In the genomic region with DNA sequence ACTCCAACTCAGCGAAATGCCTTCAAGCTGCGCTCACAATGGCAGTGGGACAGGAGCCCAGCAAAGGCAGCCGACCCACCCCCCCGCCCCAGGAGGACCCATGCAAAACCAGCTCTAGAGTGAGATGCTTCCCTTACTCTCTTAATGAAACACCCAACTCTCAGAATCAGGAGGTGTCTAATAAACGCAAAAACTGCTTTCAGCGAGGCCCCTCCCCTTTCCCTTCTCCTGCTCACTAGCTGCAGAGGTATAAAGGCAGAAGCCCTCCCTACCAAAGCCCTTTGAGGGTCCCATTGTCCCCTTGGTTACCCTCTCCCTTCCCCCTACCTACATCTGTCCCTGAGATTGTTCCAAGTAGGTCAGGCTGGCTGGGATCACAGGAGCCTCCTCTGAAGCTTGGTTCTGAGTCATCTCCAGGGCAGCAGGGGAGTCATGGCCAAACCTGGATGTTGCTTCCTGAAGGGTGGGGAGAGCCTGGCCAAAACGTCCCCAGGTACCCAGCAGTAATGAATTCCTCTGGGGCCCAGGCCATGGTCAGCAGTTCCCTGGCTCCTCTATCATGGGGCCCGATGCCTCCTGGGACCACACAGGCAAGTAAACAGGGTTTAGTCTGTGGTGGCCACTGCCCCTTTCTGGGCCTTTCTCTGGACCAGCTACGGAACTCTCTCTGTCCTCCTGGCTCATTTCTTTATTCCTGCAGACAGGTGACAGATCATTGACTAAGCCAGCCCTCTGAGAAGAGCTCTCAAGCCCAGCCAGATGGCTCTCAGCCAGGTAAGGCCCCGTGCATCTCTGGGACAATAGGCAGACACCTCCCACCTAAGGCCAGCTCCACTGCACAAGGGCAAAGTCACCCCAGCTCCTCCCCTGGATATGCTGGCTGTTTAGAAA, we compare ENCODE assay signal across 8 cellular contexts. TPM values are rescaled to one million over a fixed set of nuclear protein-coding genes. Genes with fewer than 3 reads are reported as not detected.
A peak's percentile ranks its signal among the peaks of the same experiment; 100 is the strongest.
DNase-seq lines count a peak whose midpoint lies in the region; ATAC-seq, FAIRE-seq and TF ChIP-seq lines count a peak whose summit lies in the region.

No MANE protein-coding gene starts in this region.

- peak overlapping the region; percentile 11 for H3K27ac ChIP-seq in mesenchymal stem cell (ENCODE audit: low read length, poor library complexity, severe bottlenecking)

- H3K23ac ChIP-seq in mesenchymal stem cell (ENCODE audit: low read length in 2 of 2): no peak overlapping the region

- H2BK120ac ChIP-seq in mesenchymal stem cell (ENCODE audit: low read depth, low read length): no peak overlapping the region

- H3K18ac ChIP-seq in mesenchymal stem cell (ENCODE audit: low read depth in 1 of 2, low read length in 2 of 2): peak overlapping the region in 1 of 2 experiments; percentile 33

- peak overlapping the region; percentile 56 for H3K27ac Mint-ChIP-seq in activated naive CD4-positive, alpha-beta T cell treated with anti-CD3 and anti-CD28 coated beads for 36 hours

- peak overlapping the region; percentile 62 for H4K8ac ChIP-seq in mesenchymal stem cell (ENCODE audit: low read length)

- H3K4ac ChIP-seq in mesenchymal stem cell (ENCODE audit: low read depth in 1 of 2, low read length in 2 of 2): no peak overlapping the region

- H2AFZ ChIP-seq in mesenchymal stem cell (ENCODE audit: low read depth, low read length): no peak overlapping the region

- no peak overlapping the region for H4K91ac ChIP-seq in mesenchymal stem cell (ENCODE audit: low read length)

- H3K4me2 ChIP-seq in mesenchymal stem cell (ENCODE audit: low read length, poor library complexity, severe bottlenecking): no peak overlapping the region

- H3K27me3 ChIP-seq in bronchial epithelial cell (ENCODE audit: control insufficient read depth, insufficient read depth, low read length) (no peaks in the 10 kb centered on the region), mesenchymal stem cell (ENCODE audit: control insufficient read depth in 1 of 2, insufficient read depth in 1 of 2, low read length in 2 of 2) (no peaks in the 10 kb centered on the region)

- H3K4me3 ChIP-seq in bronchial epithelial cell (ENCODE audit: low read depth, low read length) (no peak overlapping the region), mesenchymal stem cell (ENCODE audit: insufficient read depth in 1 of 2, low read depth in 1 of 2, low read length in 2 of 2) (no peak overlapping the region)

- TF ChIP-seq CTCF in bronchial epithelial cell (IDR thresholded peaks at IDR 0.05; ENCODE audit: insufficient read depth, low read length, severe bottlenecking): no peak

- no peaks in the 10 kb centered on the region for H3K9me3 ChIP-seq in mesenchymal stem cell (ENCODE audit: control insufficient read depth, low read length)

- H2AK5ac ChIP-seq in mesenchymal stem cell (ENCODE audit: low read length, severe bottlenecking): peak overlapping the region; percentile 20

- H3K36me3 Mint-ChIP-seq in activated naive CD4-positive, alpha-beta T cell treated with anti-CD3 and anti-CD28 coated beads for 36 hours (ENCODE audit: low read depth): peaks cover 3% of the 10 kb centered on the region

- CTCF ChIA-PET in activated naive CD4-positive, alpha-beta T cell treated with anti-CD3 and anti-CD28 coated beads for 36 hours (lab: Charles Lee): interaction anchor here (1.0 kb wide), 1 partner anchor 18 kb away, joined by 3 read pairs; no protein-coding TSS in a partner anchor

- DNase-seq in activated naive CD4-positive, alpha-beta T cell treated with anti-CD3 and anti-CD28 coated beads for 36 hours: peak; percentile 56
- DNase-seq in activated naive CD4-positive, alpha-beta T cell (lab: John Stamatoyannopoulos, UW): no peak
- DNase-seq in NCI-H524 treated with DMSO at 0.1 percent for 48 hours (lab: John Stamatoyannopoulos, UW) (peak; percentile 17), bronchial epithelial cell (ENCODE audit: low read depth) (peak; percentile 78), mesenchymal stem cell (peak; percentile 38), AML-193 (lab: John Stamatoyannopoulos, UW) (no peak)

- H3K4me1 ChIP-seq in mesenchymal stem cell (ENCODE audit: control insufficient read depth, insufficient read depth, low read depth, low read length): peaks cover 17% of the 10 kb centered on the region

- H3K4me3 Mint-ChIP-seq in activated naive CD4-positive, alpha-beta T cell treated with anti-CD3 and anti-CD28 coated beads for 36 hours: peak overlapping the region; percentile 48

- peaks cover 63% of the 10 kb centered on the region for H3K4me1 Mint-ChIP-seq in activated naive CD4-positive, alpha-beta T cell treated with anti-CD3 and anti-CD28 coated beads for 36 hours (ENCODE audit: low read depth)

- H3K9me3 Mint-ChIP-seq in activated naive CD4-positive, alpha-beta T cell treated with anti-CD3 and anti-CD28 coated beads for 36 hours: no peaks in the 10 kb centered on the region

- no peaks in the 10 kb centered on the region for H3K27me3 Mint-ChIP-seq in activated naive CD4-positive, alpha-beta T cell treated with anti-CD3 and anti-CD28 coated beads for 36 hours (ENCODE audit: low read depth)

- no peak overlapping the region for H2BK5ac ChIP-seq in mesenchymal stem cell (ENCODE audit: low read depth, low read length, poor library complexity, severe bottlenecking)

- intact Hi-C loops in activated naive CD4-positive, alpha-beta T cell treated with anti-CD3 and anti-CD28 coated beads for 36 hours (cut with micrococcal nuclease): loop anchor here (1.0 kb wide), 1 partner anchor 7 kb away; no protein-coding TSS in a partner anchor

- H2BK15ac ChIP-seq in mesenchymal stem cell (ENCODE audit: low read depth, poor library complexity, severe bottlenecking): no peak overlapping the region

- H3K9ac ChIP-seq in mesenchymal stem cell (ENCODE audit: low read length): no peak overlapping the region

- peaks cover 2% of the 10 kb centered on the region for H3K36me3 ChIP-seq in bronchial epithelial cell (ENCODE audit: control insufficient read depth, insufficient read depth, low read length)
- H3K36me3 ChIP-seq in mesenchymal stem cell (ENCODE audit: control insufficient read depth in 1 of 2, insufficient read depth in 2 of 2, low read depth in 1 of 2, low read length in 2 of 2): no peaks in the 10 kb centered on the region

- peak overlapping the region; percentile 18 to 59 for H2BK12ac ChIP-seq in mesenchymal stem cell (ENCODE audit: low read length in 2 of 2)

- no peak overlapping the region for H3K14ac ChIP-seq in mesenchymal stem cell (ENCODE audit: low read length in 2 of 2)

- FAIRE-seq in bronchial epithelial cell (lab: Jason Lieb, UNC): no peak

- H3K79me1 ChIP-seq in mesenchymal stem cell (replicated peaks; ENCODE audit: low read length, poor library complexity, severe bottlenecking): peaks cover 40% of the 10 kb centered on the region

- ATAC-seq in GM19397 (IDR thresholded peaks at IDR 0.05; ENCODE audit: unreplicated experiment) (no peak), GM18520 (IDR thresholded peaks at IDR 0.05; ENCODE audit: unreplicated experiment) (no peak)

- 76% methylated on average over 10 of the region's 10 CpGs for WGBS in mesenchymal stem cell

RNA-seq across cellular contexts. Expression of a gene that starts 8.6 kb away (rescaled TPM):
- 1 to 10 TPM; 5.3 to 5.4 TPM for total RNA-seq in activated naive CD4-positive, alpha-beta T cell treated with anti-CD3 and anti-CD28 coated beads for 36 hours
- 4.7 and 5.6 TPM in 2 replicates for total RNA-seq in bronchial epithelial cell
- 1.3 TPM for polyA plus RNA-seq in mesenchymal stem cell (2013, experiment 1 of 2)
- 1.3 TPM for polyA plus RNA-seq in mesenchymal stem cell (2013, experiment 2 of 2)

Comparison
In these comparisons a context has a peak if more than half of its experiments do, and no peak if none do; other contexts are left out.
1. DNase-seq: peak in activated naive CD4-positive, alpha-beta T cell treated with anti-CD3 and anti-CD28 coated beads for 36 hours (single experiment), NCI-H524 treated with DMSO at 0.1 percent for 48 hours (single experiment), bronchial epithelial cell (single experiment) and mesenchymal stem cell (single experiment); none in activated naive CD4-positive, alpha-beta T cell (0 of 4) and AML-193 (0 of 2).